Comparison of ENCODE assay signal across 8 cellular contexts in the genomic region with DNA sequence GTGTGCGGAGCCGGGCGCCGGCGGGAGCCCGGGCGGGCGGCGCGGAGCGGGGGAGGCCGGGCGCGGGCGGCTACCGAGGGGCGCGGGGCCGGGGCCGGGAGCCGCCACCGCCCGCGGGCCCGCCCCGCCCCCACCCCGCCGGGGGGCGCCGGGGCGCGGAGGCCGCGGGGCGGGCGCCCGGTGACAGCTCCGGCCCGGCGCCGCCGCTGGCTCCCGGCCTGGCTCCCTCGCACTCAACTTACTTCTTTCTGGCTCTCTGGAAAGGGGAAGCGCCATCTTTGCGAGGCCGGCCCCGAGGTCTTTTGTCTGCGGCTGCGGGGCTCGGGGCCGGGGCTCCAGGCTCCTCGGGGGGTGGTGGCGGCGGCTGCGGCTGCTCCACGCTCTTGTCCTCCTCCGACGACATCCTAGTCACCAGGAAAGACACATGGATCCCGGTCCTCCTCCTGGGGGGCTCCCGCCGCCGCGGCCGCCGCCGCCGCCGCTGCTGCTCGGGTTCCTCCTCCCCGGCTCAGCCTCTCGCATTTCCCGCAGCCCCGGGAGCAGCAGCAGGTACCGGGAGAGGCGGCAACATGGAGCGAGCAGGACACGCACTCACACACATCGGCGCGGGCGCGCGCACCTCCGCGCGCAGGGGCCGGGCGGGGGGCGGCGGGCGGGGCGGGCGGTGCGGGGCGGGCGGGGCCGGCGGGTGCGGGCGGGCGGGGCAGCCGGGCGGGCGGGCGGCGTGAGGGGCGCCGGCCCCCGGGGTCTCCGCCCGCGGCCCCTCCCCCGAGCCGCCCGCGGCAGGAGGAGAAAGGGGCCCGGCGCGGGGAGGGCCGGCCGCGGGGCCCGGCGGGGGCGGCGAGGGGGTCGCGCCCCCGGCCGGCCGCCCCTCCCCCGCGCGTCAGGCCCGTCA. TPM values are rescaled to one million over a fixed set of nuclear protein-coding genes. Genes with fewer than 3 reads are reported as not detected.
DNase-seq lines count a peak whose midpoint lies in the region; ATAC-seq and TF ChIP-seq lines count a peak whose summit lies in the region.

A gene (minus strand): TSS at position 620 of the 895 bp plus-strand sequence. CDS start 217 bp downstream, at position 403.

- ATAC-seq in HG02678 (IDR thresholded peaks at IDR 0.05; ENCODE audit: unreplicated experiment) (peak; percentile 27), HG03469 (IDR thresholded peaks at IDR 0.05; ENCODE audit: unreplicated experiment) (no peak)
- peak; percentile 17 to 66 for ATAC-seq in natural killer cell treated with Interleukin-12 subunit alpha and Interleukin-12 subunit beta and Interleukin-15 and Interleukin-18, amount 100 ng/mL, for 72 hours

- peaks cover 33% of the 10 kb centered on the region for H3K4me1 ChIP-seq in OCI-LY1 (ENCODE audit: insufficient read depth, low read length, severe bottlenecking)
- H3K4me1 ChIP-seq in stomach smooth muscle (ENCODE audit: control insufficient read depth, insufficient read depth, low read length): peaks cover 7% of the 10 kb centered on the region

- H3K4me3 Mint-ChIP-seq in natural killer cell treated with Interleukin-12 subunit alpha and Interleukin-12 subunit beta and Interleukin-15 and Interleukin-18, amount 100 ng/mL, for 72 hours: peak within 1 kb of the TSS; percentile 94

- H3K9me3 Mint-ChIP-seq in natural killer cell treated with Interleukin-12 subunit alpha and Interleukin-12 subunit beta and Interleukin-15 and Interleukin-18, amount 100 ng/mL, for 72 hours: no peaks in the 10 kb centered on the region

- TF ChIP-seq CTCF in OCI-LY1 (IDR thresholded peaks at IDR 0.05; ENCODE audit: low read length) (no peak), fibroblast of mammary gland (conservative IDR thresholded peaks at IDR 0.05; ENCODE audit: control insufficient read depth, insufficient read depth, low read depth, low read length) (no peak)

- H3K4me2 ChIP-seq in OCI-LY1 (ENCODE audit: low read length): peak within 1 kb of the TSS; percentile 86

- DNase-seq in activated T-helper 1 cell treated with anti-CD3 and anti-CD28 coated beads, Interleukin-2, amount 50 U/mL, for 16 hours (ENCODE audit: low read depth in 1 of 2, low spot score in 1 of 2): peak; percentile 31 to 37
- peak; percentile 33 for DNase-seq in fibroblast of mammary gland (ENCODE audit: low read depth)
- peak; percentile 67 for DNase-seq in natural killer cell treated with Interleukin-12 subunit alpha and Interleukin-12 subunit beta and Interleukin-15 and Interleukin-18, amount 100 ng/mL, for 72 hours (ENCODE audit: low spot score)

- peak within 1 kb of the TSS; percentile 92 for H3K27ac ChIP-seq in OCI-LY1 (ENCODE audit: low read depth, low read length, poor library complexity, severe bottlenecking)
- peak within 1 kb of the TSS; percentile 85 for H3K27ac ChIP-seq in stomach smooth muscle (ENCODE audit: low read length)

- no peaks in the 10 kb centered on the region for H3K27me3 Mint-ChIP-seq in natural killer cell treated with Interleukin-12 subunit alpha and Interleukin-12 subunit beta and Interleukin-15 and Interleukin-18, amount 100 ng/mL, for 72 hours

- H3K9ac ChIP-seq in OCI-LY1 (ENCODE audit: low read length) (peak within 1 kb of the TSS; percentile 94), stomach smooth muscle (ENCODE audit: low read length in 2 of 2) (peak within 1 kb of the TSS; percentile 87)

- H3K4me1 Mint-ChIP-seq in natural killer cell treated with Interleukin-12 subunit alpha and Interleukin-12 subunit beta and Interleukin-15 and Interleukin-18, amount 100 ng/mL, for 72 hours (ENCODE audit: low read depth in 2 of 2): peaks cover 24 to 33% of the 10 kb centered on the region in 2 donors

- H2AFZ ChIP-seq in OCI-LY1 (ENCODE audit: low read length): 0 out of 2 replicates have a peak within 1 kb of the TSS, but pooled peaks have one; percentile 13

- no peaks in the 10 kb centered on the region; the same call in 1 of the 2 replicates for H3F3A ChIP-seq in OCI-LY1 (ENCODE audit: insufficient read depth, low read length)

- H3K9me2 ChIP-seq in OCI-LY1 (ENCODE audit: low read depth, low read length): no peaks in the 10 kb centered on the region

- H3K4me3 ChIP-seq in OCI-LY1 (ENCODE audit: low read depth, low read length, poor library complexity, severe bottlenecking) (peak within 1 kb of the TSS; percentile 88), fibroblast of mammary gland (ENCODE audit: control insufficient read depth, low read depth, low read length) (peak within 1 kb of the TSS; percentile 71), stomach smooth muscle (ENCODE audit: low read length in 2 of 2) (peak within 1 kb of the TSS; percentile 73 to 78)

- 0 out of 2 replicates have a peak, but pooled peaks cover 3% of the 10 kb centered on the region for H4K20me1 ChIP-seq in OCI-LY1 (ENCODE audit: insufficient read depth, low read length)

- TF ChIP-seq POLR2A in GM10847 (IDR thresholded peaks at IDR 0.05; ENCODE audit: extremely low read depth, insufficient read length): peak; percentile 45

- H3K27ac Mint-ChIP-seq in natural killer cell treated with Interleukin-12 subunit alpha and Interleukin-12 subunit beta and Interleukin-15 and Interleukin-18, amount 100 ng/mL, for 72 hours: peak within 1 kb of the TSS; percentile 86 to 92

- no peaks in the 10 kb centered on the region for H3K36me3 Mint-ChIP-seq in natural killer cell treated with Interleukin-12 subunit alpha and Interleukin-12 subunit beta and Interleukin-15 and Interleukin-18, amount 100 ng/mL, for 72 hours

- H3K36me3 ChIP-seq in OCI-LY1 (ENCODE audit: insufficient read depth, low read length): peaks cover 3% of the 10 kb centered on the region; the same call in 1 of the 2 replicates
- H3K36me3 ChIP-seq in stomach smooth muscle (ENCODE audit: control insufficient read depth in 2 of 2, insufficient read depth in 2 of 2, low read length in 2 of 2): no peaks in the 10 kb centered on the region

- H3K9me3 ChIP-seq in OCI-LY1 (ENCODE audit: low read length): no peaks in the 10 kb centered on the region
- no peaks in the 10 kb centered on the region for H3K9me3 ChIP-seq in stomach smooth muscle (ENCODE audit: control insufficient read depth in 2 of 2, low read length in 2 of 2)

- peaks cover 41% of the 10 kb centered on the region for H3K79me2 ChIP-seq in OCI-LY1 (ENCODE audit: insufficient read depth, low read length)

- H3K27me3 ChIP-seq in OCI-LY1 (ENCODE audit: insufficient read depth, low read length) (no peaks in the 10 kb centered on the region), stomach smooth muscle (ENCODE audit: control insufficient read depth in 1 of 2, insufficient read depth in 2 of 2, low read length in 2 of 2) (no peaks in the 10 kb centered on the region)

RNA-seq across cellular contexts. Expression of the gene that starts here (rescaled TPM):
- total RNA-seq in natural killer cell treated with Interleukin-12 subunit alpha and Interleukin-12 subunit beta and Interleukin-15 and Interleukin-18, amount 100 ng/mL, for 72 hours: 100 to 1,000 TPM in 1 of 2 donors, 10 to 100 TPM in 1; 71.2 to 105 TPM
